ENCODE assay signal across 24 cellular contexts in genomic region chr7:139582130-139582650, GRCh38. TPM values are rescaled to one million over a fixed set of nuclear protein-coding genes. Genes with fewer than 3 reads are reported as not detected.
DNase-seq lines count a peak whose midpoint lies in the region; ATAC-seq and TF ChIP-seq lines count a peak whose summit lies in the region.
"Had no signal": no experiment of that assay in that cellular context is flagged by ENCODE, and none has a peak within 500 bp of the region (broad histone marks: within the 10 kb centered on the region; RNA-seq: fewer than 3 reads in every experiment).

No MANE protein-coding gene starts in this region.

- intact Hi-C loops in cardiac septum (cut with DNase I) = no loop called here
- intact Hi-C loops in left ventricle myocardium superior (cut with micrococcal nuclease) = no loop called here

- H3K36me3 Mint-ChIP-seq in nephron progenitor cell (ENCODE audit: low read depth) (peaks cover 60% of the 10 kb centered on the region), type B pancreatic cell (peaks cover 29% of the 10 kb centered on the region)

- TF ChIP-seq POLR2A in GM18505 (IDR thresholded peaks at IDR 0.05; ENCODE audit: borderline replicate concordance, extremely low read depth, insufficient read depth, insufficient read length) = no peak

- H3K27me3 Mint-ChIP-seq in nephron progenitor cell (ENCODE audit: low read depth, poor library complexity) = peaks cover 5% of the 10 kb centered on the region
- H3K27me3 Mint-ChIP-seq in type B pancreatic cell = no peaks in the 10 kb centered on the region
- H3K27me3 Mint-ChIP-seq: CD4-positive, alpha-beta memory T cell had no signal

- H3K4me3 Mint-ChIP-seq in nephron progenitor cell (no peak overlapping the region), type B pancreatic cell (no peak overlapping the region)
- H3K4me3 Mint-ChIP-seq: CD4-positive, alpha-beta memory T cell; GM23338 had no signal

- H3K4me1 ChIP-seq in DND-41 (ENCODE audit: insufficient read depth, low read length) = no peaks in the 10 kb centered on the region
- H3K4me1 ChIP-seq: BE2C, Caco-2 had no signal

- H3K9me3 Mint-ChIP-seq in nephron progenitor cell = no peaks in the 10 kb centered on the region
- no peaks in the 10 kb centered on the region for H3K9me3 Mint-ChIP-seq in type B pancreatic cell
- H3K9me3 Mint-ChIP-seq: CD4-positive, alpha-beta memory T cell; GM23338 had no signal

- DNase-seq in cardiac septum (ENCODE audit: low spot score) (peak; percentile 69), left ventricle myocardium superior (no peak), DND-41 (no peak), nephron progenitor cell (no peak), type B pancreatic cell (ENCODE audit: extremely low spot score, unreplicated experiment) (peak; percentile 58), SK-N-DZ (ENCODE audit: low spot score) (no peak)
- DNase-seq: BE2C; Caco-2; CD4-positive, alpha-beta memory T cell; DMS153; HCEC 1CT; NCI-H1417 treated with DMSO at 0.1 percent for 48 hours; NCI-H187; NCI-H2107; NCI-H446 treated with DMSO at 0.1 percent for 48 hours; NCI-H526 treated with DMSO at 0.1 percent for 48 hours; OCI-M1 had no signal

- TF ChIP-seq CTCF in DND-41 (IDR thresholded peaks at IDR 0.05; ENCODE audit: borderline replicate concordance, extremely low read depth, low read length, poor library complexity, severe bottlenecking) (no peak), nephron progenitor cell (IDR thresholded peaks at IDR 0.05) (no peak), type B pancreatic cell (conservative IDR thresholded peaks at IDR 0.05) (no peak)

- H3K27me3 ChIP-seq in DND-41 (ENCODE audit: insufficient read depth, low read length, poor library complexity) = no peaks in the 10 kb centered on the region
- H3K27me3 ChIP-seq: BE2C had no signal

- H3K36me3 ChIP-seq in DND-41 (ENCODE audit: insufficient read depth, low read length) = peaks cover 11% of the 10 kb centered on the region; the same call in 1 of the 2 replicates
- H3K36me3 ChIP-seq: BE2C had no signal

- no peaks in the 10 kb centered on the region for H3K9me3 ChIP-seq in DND-41 (ENCODE audit: insufficient read depth, low read length, severe bottlenecking)
- H3K9me3 ChIP-seq: BE2C, Caco-2 had no signal

- no peak overlapping the region for H3K27ac ChIP-seq in DND-41 (ENCODE audit: low read length)
- H3K27ac ChIP-seq: KMS-11 had no signal

- H3K79me2 ChIP-seq in DND-41 (ENCODE audit: insufficient read depth, low read length) = no peaks in the 10 kb centered on the region

- no peaks in the 10 kb centered on the region for H4K20me1 ChIP-seq in DND-41 (ENCODE audit: insufficient read depth, low read length)

- H3K4me1 Mint-ChIP-seq in nephron progenitor cell (no peaks in the 10 kb centered on the region), type B pancreatic cell (ENCODE audit: unreplicated experiment) (no peaks in the 10 kb centered on the region)
- H3K4me1 Mint-ChIP-seq: CD4-positive, alpha-beta memory T cell; GM23338 had no signal

- no peak overlapping the region for H3K9ac ChIP-seq in DND-41 (ENCODE audit: low read depth, low read length)
- H3K9ac ChIP-seq: KMS-11 had no signal

- H3K4me2 ChIP-seq in DND-41 (ENCODE audit: insufficient read depth, low read length) = no peak overlapping the region
- H3K4me2 ChIP-seq: GM23338, KMS-11 had no signal

- no peak overlapping the region for H3K4me3 ChIP-seq in DND-41 (ENCODE audit: low read depth in 1 of 2, low read length in 2 of 2)
- H3K4me3 ChIP-seq: GM23338 had no signal

- H2AFZ ChIP-seq in DND-41 (ENCODE audit: low read depth, low read length) = no peak overlapping the region
- H2AFZ ChIP-seq: GM23338 had no signal

- H3K27ac Mint-ChIP-seq in nephron progenitor cell (peak overlapping the region; percentile 68), type B pancreatic cell (no peak overlapping the region)
- H3K27ac Mint-ChIP-seq: GM23338 had no signal

- ATAC-seq in left ventricle myocardium superior (no peak), DND-41 (ENCODE audit: insufficient read depth, low read depth) (peak; percentile 25; the same call in 1 of the 3 replicates), GM18505 (IDR thresholded peaks at IDR 0.05; ENCODE audit: unreplicated experiment) (no peak), HG03439 (IDR thresholded peaks at IDR 0.05; ENCODE audit: unreplicated experiment) (no peak)
- ATAC-seq: Right ventricle myocardium inferior had no signal

RNA-seq across cellular contexts. Expression of gene CLEC2L, which starts 58.7 kb away (rescaled TPM):
- total RNA-seq in cardiac septum (not detected), left ventricle myocardium superior (not detected), type B pancreatic cell (ENCODE audit: low replicate concordance) (0.21 and 0.34 TPM in 2 replicates)
- polyA plus RNA-seq in SK-N-DZ (2014; cell fraction: cytosol; rRNA removed) = not detected in 2 replicates
- not detected in 2 replicates for polyA plus RNA-seq in SK-N-DZ (2014; cell fraction: nucleus; rRNA removed)
- total RNA-seq: A673; Caco-2; CD4-positive, alpha-beta memory T cell; GM23338; Right ventricle myocardium inferior; SK-MEL-5 had no signal
- polyA plus RNA-seq: CD4-positive, alpha-beta memory T cell; GM23338 had no signal

Comparison
In these comparisons a context has a peak if more than half of its experiments do, and no peak if none do; other contexts are left out.
1. DNase-seq: peak in cardiac septum (single experiment) and type B pancreatic cell (single experiment); none in left ventricle myocardium superior (single experiment), DND-41 (single experiment), nephron progenitor cell (single experiment) and SK-N-DZ (single experiment).